Comparison of ENCODE assay signal across 8 cellular contexts in genomic region chr2:73983322-73984202, GRCh38. TPM values are rescaled to one million over a fixed set of nuclear protein-coding genes. Genes with fewer than 3 reads are reported as not detected.
DNase-seq lines count a peak whose midpoint lies in the region; ATAC-seq and TF ChIP-seq lines count a peak whose summit lies in the region.

No MANE protein-coding gene starts in this region.

- H3K4me1 Mint-ChIP-seq in stimulated activated naive CD8-positive, alpha-beta T cell treated with anti-CD3 and anti-CD28 coated beads, Interleukin-15, amount 100 ng/mL, for 72 hours, result peaks cover 79% of the 10 kb centered on the region

- intact Hi-C loops in ascending aorta (cut with DNase I), result loop anchor here (2.0 to 5.0 kb wide), 2 partner anchors 56 to 155 kb away; partner anchors contain the start of genes DGUOK and STAMBP

- no peak for ATAC-seq in stimulated activated naive CD8-positive, alpha-beta T cell treated with anti-CD3 and anti-CD28 coated beads, Interleukin-15, amount 100 ng/mL, for 72 hours

- H3K4me3 ChIP-seq in ascending aorta (peak overlapping the region; percentile 46 to 74), kidney epithelial cell (ENCODE audit: low read depth, low read length) (peak overlapping the region; percentile 48)

- TF ChIP-seq CTCF in ascending aorta (IDR thresholded peaks at IDR 0.05) (no peak), kidney epithelial cell (IDR thresholded peaks at IDR 0.05; ENCODE audit: insufficient read depth, low read length, poor library complexity, severe bottlenecking) (no peak)

- peaks cover 6 to 34% of the 10 kb centered on the region in 2 donors for H3K4me1 ChIP-seq in ascending aorta

- no peaks in the 10 kb centered on the region for H3K9me3 Mint-ChIP-seq in stimulated activated naive CD8-positive, alpha-beta T cell treated with anti-CD3 and anti-CD28 coated beads, Interleukin-15, amount 100 ng/mL, for 72 hours

- H3K27ac ChIP-seq in ascending aorta, result no peak overlapping the region

- no peaks in the 10 kb centered on the region for H3K27me3 Mint-ChIP-seq in stimulated activated naive CD8-positive, alpha-beta T cell treated with anti-CD3 and anti-CD28 coated beads, Interleukin-15, amount 100 ng/mL, for 72 hours

- no peaks in the 10 kb centered on the region for H3K36me3 ChIP-seq in ascending aorta
- no peaks in the 10 kb centered on the region for H3K36me3 ChIP-seq in kidney epithelial cell (ENCODE audit: control insufficient read depth, insufficient read depth, low read length)

- peak overlapping the region; percentile 82 to 89 for H3K27ac Mint-ChIP-seq in stimulated activated naive CD8-positive, alpha-beta T cell treated with anti-CD3 and anti-CD28 coated beads, Interleukin-15, amount 100 ng/mL, for 72 hours

- H3K9me3 ChIP-seq in ascending aorta, result no peaks in the 10 kb centered on the region

- DNase-seq in SKM-1 treated with dmso at 0.1 percent for 144 hours (lab: John Stamatoyannopoulos, UW; ENCODE audit: unreplicated experiment) (peak; percentile 18), SKM-1 (lab: John Stamatoyannopoulos, UW; ENCODE audit: unreplicated experiment) (no peak), NCI-H146 (lab: John Stamatoyannopoulos, UW) (peak; percentile 77), ascending aorta (ENCODE audit: low spot score in 2 of 2) (no peak), kidney epithelial cell (ENCODE audit: low read depth) (peak; percentile 21), foreskin melanocyte (no peak), KG1 (lab: John Stamatoyannopoulos, UW) (no peak)
- DNase-seq in stimulated activated naive CD8-positive, alpha-beta T cell treated with anti-CD3 and anti-CD28 coated beads, Interleukin-15, amount 100 ng/mL, for 72 hours, result peak; percentile 30 to 35

- no peaks in the 10 kb centered on the region for H3K27me3 ChIP-seq in ascending aorta
- H3K27me3 ChIP-seq in kidney epithelial cell (ENCODE audit: control insufficient read depth, insufficient read depth, low read length), result no peaks in the 10 kb centered on the region

- H3K4me3 Mint-ChIP-seq in stimulated activated naive CD8-positive, alpha-beta T cell treated with anti-CD3 and anti-CD28 coated beads, Interleukin-15, amount 100 ng/mL, for 72 hours, result peak overlapping the region; percentile 83 to 90

RNA-seq across cellular contexts. Expression of gene TET3, which starts 1.1 kb away (rescaled TPM):
- total RNA-seq in ascending aorta, result 22.7 TPM
- 11.0 and 13.7 TPM in 2 replicates for total RNA-seq in kidney epithelial cell

RNA-seq across cellular contexts. Expression of gene DGUOK, which starts 56.9 kb away (rescaled TPM):
- total RNA-seq in ascending aorta (79.7 TPM), kidney epithelial cell (66.8 and 71.3 TPM in 2 replicates)

Comparison
In these comparisons a context has a peak if more than half of its experiments do, and no peak if none do; other contexts are left out.
1. DNase-seq: peak in SKM-1 treated with dmso at 0.1 percent for 144 hours (single experiment), NCI-H146 (single experiment), kidney epithelial cell (single experiment) and stimulated activated naive CD8-positive, alpha-beta T cell treated with anti-CD3 and anti-CD28 coated beads, Interleukin-15, amount 100 ng/mL, for 72 hours (2 of 2); none in SKM-1 (single experiment), ascending aorta (0 of 2), foreskin melanocyte (single experiment) and KG1 (single experiment).